27 cellular contexts compared by ENCODE assay signal in the genomic region with DNA sequence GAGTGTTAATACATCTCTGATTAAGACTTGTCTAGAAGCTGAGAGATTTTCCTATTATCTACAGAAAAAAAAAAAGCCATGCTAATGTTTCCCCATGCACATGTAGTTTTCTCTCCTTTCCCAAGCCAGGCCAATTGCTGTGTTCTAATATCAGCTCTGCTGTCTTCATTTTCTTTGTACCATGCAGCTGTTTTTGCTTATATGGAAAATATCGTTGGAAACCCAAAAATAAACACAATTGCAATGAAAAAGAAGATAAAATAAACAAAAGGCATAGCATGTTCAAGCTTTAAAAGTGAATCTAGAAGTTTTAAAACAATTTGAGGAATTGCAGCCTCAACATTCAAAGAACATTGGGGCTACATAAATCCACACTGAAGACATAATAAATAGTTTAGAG.
"Had no signal": no experiment of that assay in that cellular context is flagged by ENCODE, and none has a peak within 500 bp of the region (broad histone marks: within the 10 kb centered on the region; RNA-seq: fewer than 3 reads in every experiment).

No MANE protein-coding gene starts in this region.

- H2AFZ ChIP-seq: parathyroid adenoma had no signal

- H3K4me3 ChIP-seq: esophagus muscularis mucosa, gastroesophageal sphincter, psoas muscle, thoracic aorta had no signal

- DNase-seq: activated CD4-positive, alpha-beta T cell treated with anti-CD3 and anti-CD28 coated beads for 48 hours; activated CD4-positive, alpha-beta T cell treated with anti-CD3 and anti-CD28 coated beads, Interleukin-2, amount 50 U/mL, for 48 hours; activated CD8-positive, alpha-beta memory T cell treated with anti-CD3 and anti-CD28 coated beads for 24 hours; activated CD8-positive, alpha-beta memory T cell treated with anti-CD3 and anti-CD28 coated beads, Interleukin-2, amount 50 U/mL, for 4 hours; activated effector memory CD4-positive, alpha-beta T cell treated with anti-CD3 and anti-CD28 coated beads, Interleukin-2, amount 50 U/mL, for 16 hours; activated naive CD4-positive, alpha-beta T cell treated with anti-CD3 and anti-CD28 coated beads for 36 hours; activated naive CD8-positive, alpha-beta T cell treated with anti-CD3 and anti-CD28 coated beads for 36 hours; activated T-cell treated with anti-CD3 and anti-CD28 coated beads, Interleukin-2, amount 50 U/mL, for 1 hour; amniotic stem cell; cortex of kidney; hippocampal formation; left cardiac atrium; left ventricle myocardium superior; naive B cell; psoas muscle; stimulated activated CD4-positive, alpha-beta T cell treated with anti-CD3 and anti-CD28 coated beads, Interleukin-4, amount 100 ng/mL, for 1 hour; T-helper 17 cell; T1000; trophoblast cell; WERI-Rb-1 had no signal

- H3K27ac ChIP-seq: gastroesophageal sphincter, parathyroid adenoma, psoas muscle, thoracic aorta, WERI-Rb-1 had no signal

- H3K79me2 ChIP-seq: parathyroid adenoma had no signal

- H3K4me1 ChIP-seq: parathyroid adenoma, psoas muscle had no signal

- H3K9me3 ChIP-seq: psoas muscle had no signal

- H3K36me3 ChIP-seq: brain microvascular endothelial cell, esophagus muscularis mucosa, gastroesophageal sphincter, thoracic aorta, WERI-Rb-1 had no signal

- H3K9ac ChIP-seq: parathyroid adenoma had no signal

- H3K27me3 ChIP-seq: brain microvascular endothelial cell, esophagus muscularis mucosa, gastroesophageal sphincter had no signal

- ATAC-seq: activated CD4-positive, CD25-positive, alpha-beta regulatory T cell treated with anti-CD3 and anti-CD28 coated beads, Interleukin-2, amount 50 U/mL, for 24 hours; left ventricle myocardium superior; psoas muscle; stimulated activated effector memory CD8-positive, alpha-beta T cell treated with anti-CD3 and anti-CD28 coated beads, Interleukin-12 subunit alpha, Interleukin-12 subunit beta, amount 100 ng/mL, for 72 hours; T-helper 17 cell had no signal
